Comparison of ENCODE assay signal across 2 cellular contexts in genomic region chr20:54669054-54669390, GRCh38.
TF ChIP-seq lines count a peak whose summit lies in the region.

No MANE protein-coding gene starts in this region.

TF ChIP-seq in GM23338, 12 proteins besides CTCF, POLR2A, EP300 and RAD21:
- TF ChIP-seq EZH2 (IDR thresholded peaks at IDR 0.05; ENCODE audit: low read depth, unreplicated experiment) = no peak
- no peak for TF ChIP-seq STAT1 (IDR thresholded peaks at IDR 0.05; ENCODE audit: unreplicated experiment)
- no peak for TF ChIP-seq ZNF462 (CRISPR knock-in tag; IDR thresholded peaks at IDR 0.05)
- no peak for TF ChIP-seq ZNF114 (CRISPR knock-in tag; IDR thresholded peaks at IDR 0.05)
- TF ChIP-seq POLR2AphosphoS5 (IDR thresholded peaks at IDR 0.05; ENCODE audit: low read depth) = no peak
- TF ChIP-seq NANOG (IDR thresholded peaks at IDR 0.05; ENCODE audit: borderline replicate concordance) = no peak

TF ChIP-seq in H1, 55 proteins besides CTCF, POLR2A, EP300 and RAD21:
- no peak for TF ChIP-seq HDAC6 (IDR thresholded peaks at IDR 0.05; ENCODE audit: low read depth, low read length)
- TF ChIP-seq CREB1 (IDR thresholded peaks at IDR 0.05) = no peak
- TF ChIP-seq JUND (IDR thresholded peaks at IDR 0.05; ENCODE audit: low read length) = no peak
- no peak for TF ChIP-seq SP2 (IDR thresholded peaks at IDR 0.05; ENCODE audit: low read length)
- TF ChIP-seq CBX5 (IDR thresholded peaks at IDR 0.05; ENCODE audit: low read depth, low read length) = no peak
- no peak for TF ChIP-seq EZH2 (IDR thresholded peaks at IDR 0.05; ENCODE audit: low read depth, low read length, severe bottlenecking)
- no peak for TF ChIP-seq E2F6 (IDR thresholded peaks at IDR 0.05)
- TF ChIP-seq GTF2F1 (IDR thresholded peaks at IDR 0.05; ENCODE audit: borderline replicate concordance, low read depth, low read length) = no peak
- no peak for TF ChIP-seq RBBP5 (IDR thresholded peaks at IDR 0.05; ENCODE audit: borderline replicate concordance, low read depth, low read length)
- TF ChIP-seq SUZ12 (IDR thresholded peaks at IDR 0.05; ENCODE audit: low read length) = no peak
- TF ChIP-seq MAFK (IDR thresholded peaks at IDR 0.05; ENCODE audit: low read depth, low read length) = no peak
- TF ChIP-seq BACH1 (IDR thresholded peaks at IDR 0.05; ENCODE audit: low read length) = no peak
- no peak for TF ChIP-seq ZNF274 (IDR thresholded peaks at IDR 0.05; ENCODE audit: borderline replicate concordance, extremely low read depth, low read length)
